In the genomic region with DNA sequence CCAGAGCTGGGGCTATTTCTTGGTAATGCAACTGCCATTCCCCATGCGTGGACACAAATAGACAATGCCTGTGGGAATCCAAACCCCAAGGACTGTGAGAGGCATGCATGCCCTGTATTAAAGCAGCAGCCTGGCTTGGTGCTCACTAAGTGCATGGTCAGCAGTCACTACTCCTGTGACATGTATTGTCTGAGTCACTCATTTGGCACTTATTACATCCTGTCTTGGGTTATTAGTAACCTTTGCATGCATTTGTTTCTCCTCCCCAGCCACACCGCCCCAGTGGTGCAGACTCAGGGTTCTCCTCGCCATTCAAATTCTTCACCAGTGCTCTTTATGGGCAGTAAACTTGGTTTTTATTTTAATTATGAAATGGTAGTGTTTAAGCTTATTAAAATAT, we compare ENCODE assay signal across 8 cellular contexts.
A peak's percentile ranks its signal among the peaks of the same experiment; 100 is the strongest.
DNase-seq lines count a peak whose midpoint lies in the region; ATAC-seq, FAIRE-seq and TF ChIP-seq lines count a peak whose summit lies in the region.

No MANE protein-coding gene starts in this region.

- peaks cover 4% of the 10 kb centered on the region for H3K27me3 Mint-ChIP-seq in T-helper 2 cell treated with Interferon-gamma antibody and Interleukin-4, amounts not matched to agents 5 μg/mL and 100 μg/mL, for 36 hours (ENCODE audit: low read depth)

- peaks cover 20% of the 10 kb centered on the region for H3K4me1 ChIP-seq in RWPE2 (ENCODE audit: insufficient read depth, poor library complexity, severe bottlenecking)

- H3K27ac Mint-ChIP-seq in T-helper 2 cell treated with Interferon-gamma antibody and Interleukin-4, amounts not matched to agents 5 μg/mL and 100 μg/mL, for 36 hours: no peak overlapping the region

- TF ChIP-seq POLR2A in GM18505 (IDR thresholded peaks at IDR 0.05; ENCODE audit: borderline replicate concordance, extremely low read depth, insufficient read depth, insufficient read length): no peak

- no peaks in the 10 kb centered on the region for H3K36me3 ChIP-seq in RWPE2 (ENCODE audit: low read depth)

- H3K36me3 Mint-ChIP-seq in T-helper 2 cell treated with Interferon-gamma antibody and Interleukin-4, amounts not matched to agents 5 μg/mL and 100 μg/mL, for 36 hours (ENCODE audit: low read depth): no peaks in the 10 kb centered on the region

- H3K4me3 ChIP-seq in RWPE2 (ENCODE audit: severe bottlenecking): no peak overlapping the region

- H3K9me3 ChIP-seq in RWPE2 (ENCODE audit: severe bottlenecking): no peaks in the 10 kb centered on the region

- DNase-seq in RWPE2 (ENCODE audit: low spot score) (no peak), glomerular visceral epithelial cell (ENCODE audit: extremely low spot score) (peak; percentile 74), D721Med (ENCODE audit: insufficient read length, low spot score) (no peak)
- DNase-seq in T-helper 2 cell treated with Interferon-gamma antibody and Interleukin-4, amounts not matched to agents 5 μg/mL and 100 μg/mL, for 36 hours (ENCODE audit: low spot score): no peak
- no peak for DNase-seq in activated CD4-positive, alpha-beta T cell treated with anti-CD3 and anti-CD28 coated beads for 48 hours
- DNase-seq in activated CD8-positive, alpha-beta memory T cell treated with anti-CD3 and anti-CD28 coated beads for 24 hours: no peak

- H3K27ac ChIP-seq in RWPE2 (ENCODE audit: poor library complexity, severe bottlenecking): no peak overlapping the region

- no peak for FAIRE-seq in D721Med (lab: Jason Lieb, UNC)

- ATAC-seq in GM18505 (IDR thresholded peaks at IDR 0.05; ENCODE audit: unreplicated experiment) (peak; percentile 80), HG02678 (IDR thresholded peaks at IDR 0.05; ENCODE audit: unreplicated experiment) (peak; percentile 84), RWPE2 (ENCODE audit: low read depth) (peak; percentile 92)

- no peaks in the 10 kb centered on the region for H3K9me3 Mint-ChIP-seq in T-helper 2 cell treated with Interferon-gamma antibody and Interleukin-4, amounts not matched to agents 5 μg/mL and 100 μg/mL, for 36 hours

- no peaks in the 10 kb centered on the region for H3K4me1 Mint-ChIP-seq in T-helper 2 cell treated with Interferon-gamma antibody and Interleukin-4, amounts not matched to agents 5 μg/mL and 100 μg/mL, for 36 hours (ENCODE audit: low read depth)

- no peaks in the 10 kb centered on the region for H3K27me3 ChIP-seq in RWPE2 (ENCODE audit: insufficient read depth, poor library complexity, severe bottlenecking)

- no peak overlapping the region for H3K4me3 Mint-ChIP-seq in T-helper 2 cell treated with Interferon-gamma antibody and Interleukin-4, amounts not matched to agents 5 μg/mL and 100 μg/mL, for 36 hours

- TF ChIP-seq CTCF in RWPE2 (IDR thresholded peaks at IDR 0.05; ENCODE audit: poor library complexity, severe bottlenecking): no peak
- no peak for TF ChIP-seq CTCF in D721Med (IDR thresholded peaks at IDR 0.05; ENCODE audit: insufficient read depth, missing control alignments)
